ENCODE assay signal across 9 cellular contexts in genomic region chr20:1108437-1108920, GRCh38. TPM values are rescaled to one million over a fixed set of nuclear protein-coding genes. Genes with fewer than 3 reads are reported as not detected.
DNase-seq lines count a peak whose midpoint lies in the region; ATAC-seq and TF ChIP-seq lines count a peak whose summit lies in the region.
"Had no signal": no experiment of that assay in that cellular context is flagged by ENCODE, and none has a peak within 500 bp of the region (broad histone marks: within the 10 kb centered on the region; RNA-seq: fewer than 3 reads in every experiment).

No MANE protein-coding gene starts in this region.

- no peak overlapping the region for H3K27ac ChIP-seq in HL-60 (replicated peaks)
- H3K27ac ChIP-seq in cardiac muscle cell, result no peak overlapping the region
- no peak overlapping the region for H3K27ac ChIP-seq in psoas muscle

- H3K4me1 Mint-ChIP-seq in Caco-2 (ENCODE audit: low read depth, unreplicated experiment), result no peaks in the 10 kb centered on the region
- H3K4me1 Mint-ChIP-seq in activated naive CD4-positive, alpha-beta T cell treated with anti-CD3 and anti-CD28 coated beads, Interleukin-2, amount 10 ng/mL, durations not matched to agents 7 days and 5 days, result peaks cover 3% of the 10 kb centered on the region

- BruUV-seq in Caco-2 (replicated peaks; lab: Mats Ljungman, UMichigan), result no TSS peak

- H3K36me3 Mint-ChIP-seq in Caco-2 (ENCODE audit: insufficient read depth, unreplicated experiment), result no peaks in the 10 kb centered on the region
- no peaks in the 10 kb centered on the region for H3K36me3 Mint-ChIP-seq in activated naive CD4-positive, alpha-beta T cell treated with anti-CD3 and anti-CD28 coated beads, Interleukin-2, amount 10 ng/mL, durations not matched to agents 7 days and 5 days

- CTCF ChIA-PET in Caco-2 (lab: Charles Lee), result interaction anchor here (0.5 to 1.1 kb wide), 11 partner anchors 12 to 294 kb away, joined by 3 to 7 read pairs (median 3); no protein-coding TSS in a partner anchor
- CTCF ChIA-PET in activated naive CD4-positive, alpha-beta T cell treated with anti-CD3 and anti-CD28 coated beads, Interleukin-2, amount 10 ng/mL, durations not matched to agents 7 days and 5 days (lab: Charles Lee), result interaction anchor here (0.6 to 4.1 kb wide), 20 partner anchors 8 to 294 kb away, joined by 3 to 17 read pairs (median 4); no protein-coding TSS in a partner anchor

- TF ChIP-seq CTCF in Caco-2 (IDR thresholded peaks at IDR 0.05; ENCODE audit: insufficient read depth in 1 of 2, low read depth in 1 of 2, low read length in 1 of 2, severe bottlenecking in 1 of 2, unreplicated experiment in 1 of 2), result peak; percentile 86
- peak; percentile 75 for TF ChIP-seq CTCF in HL-60 (IDR thresholded peaks at IDR 0.05; ENCODE audit: insufficient read depth, low read length)
- TF ChIP-seq CTCF in cardiac muscle cell (IDR thresholded peaks at IDR 0.05; ENCODE audit: low read depth, low read length), result peak; percentile 90
- TF ChIP-seq CTCF in psoas muscle (IDR thresholded peaks at IDR 0.05), result peak; percentile 72

- DNase-seq in Caco-2 (peak; percentile 59 to 68), HL-60 (ENCODE audit: low read depth in 1 of 2, low spot score in 1 of 2) (peak in 1 of 2 experiments; percentile 45), SHP77 (lab: John Stamatoyannopoulos, UW) (peak; percentile 49 to 51), cardiac muscle cell (ENCODE audit: low read depth in 1 of 2, low spot score in 1 of 2) (peak; percentile 47 to 65), psoas muscle (peak; percentile 55 to 58)
- DNase-seq in activated naive CD4-positive, alpha-beta T cell treated with anti-CD3 and anti-CD28 coated beads, Interleukin-2, amount 10 ng/mL, durations not matched to agents 7 days and 5 days, result peak; percentile 66

- WGBS in psoas muscle, 3 donors, result 29 to 38% (median 31%) methylated on average over 5 of the region's 5 CpGs

- H3K4me3 ChIP-seq in Caco-2 (ENCODE audit: low read depth, low read length), result no peak overlapping the region
- no peak overlapping the region for H3K4me3 ChIP-seq in HL-60 (replicated peaks; ENCODE audit: insufficient read depth, low read length)
- H3K4me3 ChIP-seq in cardiac muscle cell, result no peak overlapping the region
- H3K4me3 ChIP-seq in psoas muscle, result no peak overlapping the region

- POLR2A ChIA-PET in Caco-2 (lab: Charles Lee), result no interaction called here

- H3K27me3 ChIP-seq in Caco-2 (replicated peaks; ENCODE audit: control insufficient read depth, insufficient read depth, low read length) (no peaks in the 10 kb centered on the region), HL-60 (ENCODE audit: insufficient read depth, poor library complexity, severe bottlenecking) (no peaks in the 10 kb centered on the region), cardiac muscle cell (no peaks in the 10 kb centered on the region), psoas muscle (ENCODE audit: insufficient read depth in 3 of 3, low read length in 2 of 3) (no peaks in the 10 kb centered on the region)

- no peak overlapping the region for H3K27ac Mint-ChIP-seq in Caco-2 (ENCODE audit: unreplicated experiment)
- H3K27ac Mint-ChIP-seq in activated naive CD4-positive, alpha-beta T cell treated with anti-CD3 and anti-CD28 coated beads, Interleukin-2, amount 10 ng/mL, durations not matched to agents 7 days and 5 days, result no peak overlapping the region
- H3K27ac Mint-ChIP-seq: stimulated activated naive CD8-positive, alpha-beta T cell treated with anti-CD3 and anti-CD28 coated beads, Interleukin-15, Interleukin-2, amounts not matched to agents 100 ng/mL and 50 ng/mL, for 24 hours had no signal

- peak; percentile 57 to 75 (median 74) for ATAC-seq in psoas muscle
- no peak for ATAC-seq in HG02870 (IDR thresholded peaks at IDR 0.05; ENCODE audit: unreplicated experiment)
- no peak for ATAC-seq in GM18498 (IDR thresholded peaks at IDR 0.05; ENCODE audit: unreplicated experiment)

- no peaks in the 10 kb centered on the region for H3K4me1 ChIP-seq in Caco-2
- no peaks in the 10 kb centered on the region for H3K4me1 ChIP-seq in cardiac muscle cell (ENCODE audit: low read depth)
- H3K4me1 ChIP-seq in psoas muscle, result no peaks in the 10 kb centered on the region

- intact Hi-C loops in Caco-2 (cut with micrococcal nuclease; ENCODE audit: unreplicated experiment), result loop anchor here (1.0 to 10.0 kb wide), 3 partner anchors 104 to 292 kb away; partner anchors contain the start of gene RSPO4
- intact Hi-C loops in psoas muscle (cut with DNase I), result loop anchor here in 1 of 2 donors (5.0 kb wide), 2 partner anchors 104 to 291 kb away; no protein-coding TSS in a partner anchor

- H3K36me3 ChIP-seq in Caco-2 (ENCODE audit: control insufficient read depth, insufficient read depth, low read length), result no peaks in the 10 kb centered on the region
- no peaks in the 10 kb centered on the region for H3K36me3 ChIP-seq in cardiac muscle cell
- H3K36me3 ChIP-seq in psoas muscle (ENCODE audit: insufficient read depth in 1 of 2, low read depth in 1 of 2), result no peaks in the 10 kb centered on the region

- H3K27me3 Mint-ChIP-seq in Caco-2 (ENCODE audit: insufficient read depth, unreplicated experiment), result peaks cover 11% of the 10 kb centered on the region
- H3K27me3 Mint-ChIP-seq in activated naive CD4-positive, alpha-beta T cell treated with anti-CD3 and anti-CD28 coated beads, Interleukin-2, amount 10 ng/mL, durations not matched to agents 7 days and 5 days, result peaks cover 20% of the 10 kb centered on the region
- H3K27me3 Mint-ChIP-seq: stimulated activated naive CD8-positive, alpha-beta T cell treated with anti-CD3 and anti-CD28 coated beads, Interleukin-15, Interleukin-2, amounts not matched to agents 100 ng/mL and 50 ng/mL, for 24 hours had no signal

- H3K9me3 ChIP-seq in Caco-2 (no peaks in the 10 kb centered on the region), cardiac muscle cell (ENCODE audit: low read depth) (no peaks in the 10 kb centered on the region), psoas muscle (no peaks in the 10 kb centered on the region)

- no peaks in the 10 kb centered on the region for H3K9me3 Mint-ChIP-seq in Caco-2 (ENCODE audit: unreplicated experiment)
- H3K9me3 Mint-ChIP-seq in activated naive CD4-positive, alpha-beta T cell treated with anti-CD3 and anti-CD28 coated beads, Interleukin-2, amount 10 ng/mL, durations not matched to agents 7 days and 5 days, result no peaks in the 10 kb centered on the region
- H3K9me3 Mint-ChIP-seq: stimulated activated naive CD8-positive, alpha-beta T cell treated with anti-CD3 and anti-CD28 coated beads, Interleukin-15, Interleukin-2, amounts not matched to agents 100 ng/mL and 50 ng/mL, for 24 hours had no signal

- no peak overlapping the region for H3K4me3 Mint-ChIP-seq in Caco-2 (ENCODE audit: unreplicated experiment)
- H3K4me3 Mint-ChIP-seq in activated naive CD4-positive, alpha-beta T cell treated with anti-CD3 and anti-CD28 coated beads, Interleukin-2, amount 10 ng/mL, durations not matched to agents 7 days and 5 days, result no peak overlapping the region
- H3K4me3 Mint-ChIP-seq: stimulated activated naive CD8-positive, alpha-beta T cell treated with anti-CD3 and anti-CD28 coated beads, Interleukin-15, Interleukin-2, amounts not matched to agents 100 ng/mL and 50 ng/mL, for 24 hours had no signal

RNA-seq across cellular contexts. Expression of gene PSMF1, which starts 9.9 kb away (rescaled TPM):
- total RNA-seq in Caco-2 (2022) (121 and 141 TPM in 2 replicates), cardiac muscle cell (60.0 and 202 TPM in 2 replicates), psoas muscle (100 to 1,000 TPM; 137 to 159 (median 144) TPM)
- polyA plus RNA-seq in cardiac muscle cell (123 and 131 TPM in 2 replicates), psoas muscle (100 to 1,000 TPM in 1 of 3 donors, 10 to 100 TPM in 2; 81.0 to 129 (median 89.8) TPM)

Comparison
In these comparisons a context has a peak if more than half of its experiments do, and no peak if none do; other contexts are left out.
1. ATAC-seq: peak in psoas muscle (4 of 4); none in HG02870 (single experiment) and GM18498 (single experiment).
2. Peak in every context shown above with its lines, with median percentiles within 50 percentile points of each other: CTCF ChIP-seq.